In the genomic region with DNA sequence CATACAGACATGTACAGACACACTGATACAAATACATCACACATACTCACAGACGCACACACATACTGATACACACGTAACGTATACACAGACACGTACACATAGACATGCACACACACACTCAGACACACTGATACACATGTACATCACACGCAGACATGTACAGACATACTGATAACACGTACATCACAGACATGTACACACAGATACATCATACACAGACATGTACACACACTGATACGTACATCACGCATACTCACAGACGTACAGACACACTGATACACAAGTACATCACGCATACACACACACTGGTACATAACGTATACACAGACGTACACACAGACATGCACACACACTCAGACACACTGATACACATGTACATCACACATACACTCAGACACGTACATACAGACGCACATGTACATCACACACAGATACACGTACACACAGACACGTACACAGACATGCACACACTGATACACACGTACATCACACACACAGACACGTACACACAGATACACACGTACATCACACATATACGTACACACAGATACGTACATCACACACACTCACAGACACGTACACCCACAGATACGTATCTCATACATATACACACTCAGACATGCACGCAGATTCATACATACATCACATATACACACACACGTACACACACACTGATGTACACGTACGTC, we compare ENCODE assay signal across 21 cellular contexts. TPM values are rescaled to one million over a fixed set of nuclear protein-coding genes. Genes with fewer than 3 reads are reported as not detected.
DNase-seq lines count a peak whose midpoint lies in the region; ATAC-seq, FAIRE-seq and TF ChIP-seq lines count a peak whose summit lies in the region.
"Had no signal": no experiment of that assay in that cellular context is flagged by ENCODE, and none has a peak within 500 bp of the region (broad histone marks: within the 10 kb centered on the region; RNA-seq: fewer than 3 reads in every experiment).

No MANE protein-coding gene starts in this region.

- H3K27ac ChIP-seq in HUES6 (ENCODE audit: low read depth, low read length) (no peak overlapping the region), coronary artery (no peak overlapping the region), liver (ENCODE audit: low read depth in 1 of 2, low read length in 2 of 2) (no peak overlapping the region)
- H3K27ac ChIP-seq: GM23248 had no signal

- no peak for ATAC-seq in activated T-cell treated with anti-CD3 and anti-CD28 coated beads, Interleukin-2, amount 50 U/mL, for 4 hours

- WGBS in liver: 98% methylated on average over 27 of the region's 27 CpGs

- FAIRE-seq in D721Med (lab: Jason Lieb, UNC): peak; percentile 69

- no peak for TF ChIP-seq CTCF in D721Med (IDR thresholded peaks at IDR 0.05; ENCODE audit: insufficient read depth, missing control alignments)
- no peak for TF ChIP-seq CTCF in coronary artery (IDR thresholded peaks at IDR 0.05)
- TF ChIP-seq CTCF in liver (IDR thresholded peaks at IDR 0.05; ENCODE audit: low read depth, low read length, missing input control): no peak

- peak overlapping the region; percentile 1; the same call in 1 of the 2 replicates for H3K4me3 ChIP-seq in HUES6 (ENCODE audit: low read depth, low read length)
- H3K4me3 ChIP-seq in coronary artery: peak overlapping the region; percentile 1
- H3K4me3 ChIP-seq in liver (ENCODE audit: low read depth in 1 of 3, low read length in 3 of 3): peak overlapping the region in 2 of 3 donors; percentile 58 to 74
- H3K4me3 ChIP-seq: GM23248 had no signal

- H3K4me1 ChIP-seq in HUES6 (ENCODE audit: control insufficient read depth, insufficient read depth, low read length) (no peaks in the 10 kb centered on the region), liver (ENCODE audit: control insufficient read depth in 4 of 4, insufficient read depth in 4 of 4, low read length in 3 of 4) (peaks cover 5 to 12% (median 8%) of the 10 kb centered on the region in 4 donors)

- H3K36me3 Mint-ChIP-seq in activated T-cell treated with anti-CD3 and anti-CD28 coated beads, Interleukin-2, amount 50 U/mL, for 4 hours (ENCODE audit: insufficient read depth): peaks cover 37% of the 10 kb centered on the region
- H3K36me3 Mint-ChIP-seq in T-helper 2 cell treated with Interferon-gamma antibody and Interleukin-4, amounts not matched to agents 5 μg/mL and 100 μg/mL, for 36 hours (ENCODE audit: low read depth): peaks cover 46% of the 10 kb centered on the region

- peaks cover 19% of the 10 kb centered on the region for H3K4me1 Mint-ChIP-seq in activated T-cell treated with anti-CD3 and anti-CD28 coated beads, Interleukin-2, amount 50 U/mL, for 4 hours (ENCODE audit: low read depth)
- peaks cover 7% of the 10 kb centered on the region for H3K4me1 Mint-ChIP-seq in T-helper 2 cell treated with Interferon-gamma antibody and Interleukin-4, amounts not matched to agents 5 μg/mL and 100 μg/mL, for 36 hours (ENCODE audit: low read depth)

- H3K9ac ChIP-seq in HUES6 (ENCODE audit: low read length): no peak overlapping the region
- H3K9ac ChIP-seq in liver (ENCODE audit: low read depth in 1 of 2, low read length in 2 of 2): no peak overlapping the region
- H3K9ac ChIP-seq: GM23248, SK-N-SH had no signal

- no peak for TF ChIP-seq RAD21 in liver (IDR thresholded peaks at IDR 0.05)

- peaks cover 20% of the 10 kb centered on the region for H3K36me3 ChIP-seq in HUES6 (ENCODE audit: control insufficient read depth, insufficient read depth, low read length)
- peaks cover 2 to 42% (median 27%) of the 10 kb centered on the region in 4 donors for H3K36me3 ChIP-seq in liver (ENCODE audit: control insufficient read depth in 4 of 4, insufficient read depth in 3 of 4, low read depth in 1 of 4, low read length in 3 of 4)

- H3K27me3 ChIP-seq in HUES6 (ENCODE audit: control insufficient read depth, insufficient read depth, low read length) (no peaks in the 10 kb centered on the region), liver (ENCODE audit: control insufficient read depth in 4 of 4, insufficient read depth in 4 of 4, low read length in 3 of 4) (no peaks in the 10 kb centered on the region)
- H3K27me3 ChIP-seq: BE2C had no signal

- no peaks in the 10 kb centered on the region for H3K27me3 Mint-ChIP-seq in activated T-cell treated with anti-CD3 and anti-CD28 coated beads, Interleukin-2, amount 50 U/mL, for 4 hours (ENCODE audit: low read depth)
- H3K27me3 Mint-ChIP-seq in T-helper 2 cell treated with Interferon-gamma antibody and Interleukin-4, amounts not matched to agents 5 μg/mL and 100 μg/mL, for 36 hours (ENCODE audit: low read depth): no peaks in the 10 kb centered on the region
- H3K27me3 Mint-ChIP-seq: CD4-positive, alpha-beta T cell had no signal

- H3K27ac Mint-ChIP-seq in T-helper 2 cell treated with Interferon-gamma antibody and Interleukin-4, amounts not matched to agents 5 μg/mL and 100 μg/mL, for 36 hours: no peak overlapping the region
- H3K27ac Mint-ChIP-seq: CD4-positive, alpha-beta T cell had no signal

- DNase-seq in D721Med (ENCODE audit: insufficient read length, low spot score): no peak
- DNase-seq in coronary artery (ENCODE audit: low spot score): no peak
- no peak for DNase-seq in CD1c-positive myeloid dendritic cell (ENCODE audit: extremely low spot score)
- no peak for DNase-seq in SIG-M5 treated with dmso at 0.1 percent for 504 hours (lab: John Stamatoyannopoulos, UW; ENCODE audit: unreplicated experiment)
- no peak for DNase-seq in activated T-cell treated with anti-CD3 and anti-CD28 coated beads, Interleukin-2, amount 50 U/mL, for 4 hours
- no peak for DNase-seq in T-helper 2 cell treated with Interferon-gamma antibody and Interleukin-4, amounts not matched to agents 5 μg/mL and 100 μg/mL, for 36 hours (ENCODE audit: low spot score)
- DNase-seq: BE2C; CD4-positive, alpha-beta T cell; DMS79; GM23248; HCEC 1CT; NCI-H1417 treated with DMSO at 0.1 percent for 48 hours; NCI-H187 treated with DMSO at 0.1 percent for 48 hours; NCI-H226; NCI-H524; NCI-H82; OCI-M1; Right ventricle myocardium superior; SK-N-SH had no signal

- no peak overlapping the region for H3K4me3 Mint-ChIP-seq in activated T-cell treated with anti-CD3 and anti-CD28 coated beads, Interleukin-2, amount 50 U/mL, for 4 hours
- H3K4me3 Mint-ChIP-seq in T-helper 2 cell treated with Interferon-gamma antibody and Interleukin-4, amounts not matched to agents 5 μg/mL and 100 μg/mL, for 36 hours: no peak overlapping the region
- H3K4me3 Mint-ChIP-seq: CD4-positive, alpha-beta T cell had no signal

- H3K9me3 Mint-ChIP-seq in activated T-cell treated with anti-CD3 and anti-CD28 coated beads, Interleukin-2, amount 50 U/mL, for 4 hours: peaks cover 21% of the 10 kb centered on the region
- H3K9me3 Mint-ChIP-seq in T-helper 2 cell treated with Interferon-gamma antibody and Interleukin-4, amounts not matched to agents 5 μg/mL and 100 μg/mL, for 36 hours: peaks cover 43% of the 10 kb centered on the region

- H3K9me3 ChIP-seq in HUES6 (ENCODE audit: control insufficient read depth, insufficient read depth, low read depth, low read length) (peaks cover 78% of the 10 kb centered on the region), liver (ENCODE audit: control insufficient read depth in 4 of 4, low read length in 3 of 4) (peaks cover 27 to 73% (median 57%) of the 10 kb centered on the region in 4 donors)

TF ChIP-seq in liver, 16 proteins besides CTCF, POLR2A, EP300 and RAD21 (continues in another document):
- TF ChIP-seq JUND (IDR thresholded peaks at IDR 0.05) (no peak), TAF1 (conservative IDR thresholded peaks at IDR 0.05) (no peak), FOXA1 (IDR thresholded peaks at IDR 0.05) (no peak), EGR1 (IDR thresholded peaks at IDR 0.05; ENCODE audit: low read depth in 2 of 2) (no peak), HNF4A (conservative IDR thresholded peaks at IDR 0.05) (no peak), HNF4G (IDR thresholded peaks at IDR 0.05) (no peak), FOXA2 (IDR thresholded peaks at IDR 0.05) (no peak), RXRA (IDR thresholded peaks at IDR 0.05) (no peak), YY1 (IDR thresholded peaks at IDR 0.05) (no peak), SP1 (IDR thresholded peaks at IDR 0.05) (no peak), NR2F2 (IDR thresholded peaks at IDR 0.05) (no peak)
- TF ChIP-seq, protein P1, sequence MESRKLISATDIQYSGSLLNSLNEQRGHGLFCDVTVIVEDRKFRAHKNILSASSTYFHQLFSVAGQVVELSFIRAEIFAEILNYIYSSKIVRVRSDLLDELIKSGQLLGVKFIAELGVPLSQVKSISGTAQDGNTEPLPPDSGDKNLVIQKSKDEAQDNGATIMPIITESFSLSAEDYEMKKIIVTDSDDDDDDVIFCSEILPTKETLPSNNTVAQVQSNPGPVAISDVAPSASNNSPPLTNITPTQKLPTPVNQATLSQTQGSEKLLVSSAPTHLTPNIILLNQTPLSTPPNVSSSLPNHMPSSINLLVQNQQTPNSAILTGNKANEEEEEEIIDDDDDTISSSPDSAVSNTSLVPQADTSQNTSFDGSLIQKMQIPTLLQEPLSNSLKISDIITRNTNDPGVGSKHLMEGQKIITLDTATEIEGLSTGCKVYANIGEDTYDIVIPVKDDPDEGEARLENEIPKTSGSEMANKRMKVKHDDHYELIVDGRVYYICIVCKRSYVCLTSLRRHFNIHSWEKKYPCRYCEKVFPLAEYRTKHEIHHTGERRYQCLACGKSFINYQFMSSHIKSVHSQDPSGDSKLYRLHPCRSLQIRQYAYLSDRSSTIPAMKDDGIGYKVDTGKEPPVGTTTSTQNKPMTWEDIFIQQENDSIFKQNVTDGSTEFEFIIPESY (IDR thresholded peaks at IDR 0.05): no peak
- TF ChIP-seq, protein P2, sequence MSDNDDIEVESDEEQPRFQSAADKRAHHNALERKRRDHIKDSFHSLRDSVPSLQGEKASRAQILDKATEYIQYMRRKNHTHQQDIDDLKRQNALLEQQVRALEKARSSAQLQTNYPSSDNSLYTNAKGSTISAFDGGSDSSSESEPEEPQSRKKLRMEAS (IDR thresholded peaks at IDR 0.05): no peak

RNA-seq across cellular contexts. Expression of a gene that starts 5.1 kb away (rescaled TPM):
- total RNA-seq in liver: 1 to 10 TPM; 3.6 to 9.5 TPM
- polyA plus RNA-seq in liver: 1 to 10 TPM; 1.2 to 3.5 TPM
- total RNA-seq in activated T-cell treated with anti-CD3 and anti-CD28 coated beads, Interleukin-2, amount 50 U/mL, for 4 hours: 1 to 10 TPM; 3.9 to 5.0 (median 4.9) TPM

RNA-seq across cellular contexts. Expression of a gene that starts 35.2 kb away (rescaled TPM):
- total RNA-seq in liver: 1 to 10 TPM; 6.9 to 9.5 TPM
- 1 to 10 TPM; 1.7 to 2.8 TPM for polyA plus RNA-seq in liver
- 10 to 100 TPM; 19.4 to 30.2 (median 24.0) TPM for total RNA-seq in activated T-cell treated with anti-CD3 and anti-CD28 coated beads, Interleukin-2, amount 50 U/mL, for 4 hours

Comparison
In these comparisons a context has a peak if more than half of its experiments do, and no peak if none do; other contexts are left out.
1. H3K4me3 ChIP-seq: peak in every context shown above with its lines; median percentile 66 in liver; 1 in HUES6; 1 in coronary artery.